8 cellular contexts compared by ENCODE assay signal in the genomic region with DNA sequence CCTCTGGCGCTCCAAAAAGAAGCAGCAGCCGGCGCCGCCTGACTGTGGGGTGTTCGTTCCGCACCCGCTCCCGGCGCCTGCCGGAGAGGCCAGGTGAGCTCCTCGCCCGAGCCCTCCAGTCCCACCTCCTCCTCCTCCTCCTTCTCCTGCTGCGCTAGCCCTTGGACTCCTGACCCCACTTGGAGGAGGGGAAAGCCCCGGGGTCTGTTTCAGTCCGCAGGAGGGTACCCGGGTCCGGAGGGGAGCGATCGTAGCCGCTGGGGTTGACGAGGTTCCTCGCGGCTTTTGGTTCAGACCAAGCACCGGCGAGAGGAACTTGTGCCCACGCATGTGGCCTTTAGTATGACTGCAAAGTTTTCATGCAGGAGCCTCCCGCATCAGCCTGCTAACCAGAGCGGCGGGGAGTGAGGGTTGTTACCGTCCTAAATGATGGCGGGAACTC. TPM values are rescaled to one million over a fixed set of nuclear protein-coding genes. Genes with fewer than 3 reads are reported as not detected.
DNase-seq lines count a peak whose midpoint lies in the region; ATAC-seq and TF ChIP-seq lines count a peak whose summit lies in the region.

No MANE protein-coding gene starts in this region.

- H3K4me3 ChIP-seq in HFF-Myc (replicated peaks; ENCODE audit: low read depth, low read length) = peak overlapping the region; percentile 21
- H3K4me3 ChIP-seq in breast epithelium = peak overlapping the region; percentile 31 to 82 (median 79)
- peak overlapping the region; percentile 62 for H3K4me3 ChIP-seq in lower lobe of right lung
- peak overlapping the region; percentile 2 to 65 (median 50) for H3K4me3 ChIP-seq in subcutaneous abdominal adipose tissue (ENCODE audit: low read depth in 1 of 5, low read length in 5 of 5)

- ATAC-seq in lower lobe of right lung (peak; percentile 65 to 69), GM19455 (IDR thresholded peaks at IDR 0.05; ENCODE audit: unreplicated experiment) (no peak), HG02970 (IDR thresholded peaks at IDR 0.05; ENCODE audit: low FRiP score, unreplicated experiment) (no peak)

- intact Hi-C loops in breast epithelium (cut with DNase I; ENCODE audit: low total_unique reads) (no loop called here), lower lobe of right lung (cut with DNase I) (no loop called here)

- DNase-seq in ELF-1 (ENCODE audit: low read depth, low spot score) (peak; percentile 53), HFF-Myc (ENCODE audit: extremely low read depth, low read depth) (no peak), RWPE1 (ENCODE audit: low spot score) (peak; percentile 34), breast epithelium (ENCODE audit: low spot score in 2 of 2) (peak; percentile 32 to 58), lower lobe of right lung (peak; percentile 68)

- POLR2A ChIA-PET in RWPE1 (lab: Yijun Ruan, JAX; ENCODE audit: low non-redundant PET) = no interaction called here

- TF ChIP-seq POLR2A in breast epithelium (IDR thresholded peaks at IDR 0.05) = no peak

- H3K9ac ChIP-seq in subcutaneous abdominal adipose tissue (ENCODE audit: low read length in 5 of 5) = peak overlapping the region in 1 of 5 donors; percentile 30

- H3K9me3 ChIP-seq in breast epithelium = no peaks in the 10 kb centered on the region
- H3K9me3 ChIP-seq in lower lobe of right lung = no peaks in the 10 kb centered on the region
- no peaks in the 10 kb centered on the region for H3K9me3 ChIP-seq in subcutaneous abdominal adipose tissue (ENCODE audit: control insufficient read depth in 5 of 5, low read length in 5 of 5)

- peaks cover 0 to 4% of the 10 kb centered on the region in 2 donors for H3K27me3 ChIP-seq in breast epithelium
- H3K27me3 ChIP-seq in lower lobe of right lung (ENCODE audit: low read depth) = peaks cover 32% of the 10 kb centered on the region
- peaks cover 17 to 36% (median 30%) of the 10 kb centered on the region in 5 donors for H3K27me3 ChIP-seq in subcutaneous abdominal adipose tissue (ENCODE audit: control insufficient read depth in 5 of 5, insufficient read depth in 4 of 5, low read length in 5 of 5)

- H3K27ac ChIP-seq in RWPE1 (no peak overlapping the region), breast epithelium (peak overlapping the region; percentile 76 to 83), lower lobe of right lung (no peak overlapping the region), subcutaneous abdominal adipose tissue (ENCODE audit: low read depth, low read length) (no peak overlapping the region)

- CTCF ChIA-PET in RWPE1 (lab: Yijun Ruan, JAX) = interaction anchor here (0.6 to 2.3 kb wide), 22 partner anchors 10 to 1507 kb away, joined by 3 to 22 read pairs (median 4); no protein-coding TSS in a partner anchor

- TF ChIP-seq CTCF in HFF-Myc (IDR thresholded peaks at IDR 0.05; ENCODE audit: low read depth, low read length, missing control alignments) = no peak
- TF ChIP-seq CTCF in RWPE1 (conservative IDR thresholded peaks at IDR 0.05; ENCODE audit: low read depth) = no peak
- no peak for TF ChIP-seq CTCF in breast epithelium (IDR thresholded peaks at IDR 0.05)
- TF ChIP-seq CTCF in lower lobe of right lung (IDR thresholded peaks at IDR 0.05) = no peak

- H3K4me1 ChIP-seq in breast epithelium = no peaks in the 10 kb centered on the region
- peaks cover 15% of the 10 kb centered on the region for H3K4me1 ChIP-seq in lower lobe of right lung
- H3K4me1 ChIP-seq in subcutaneous abdominal adipose tissue (ENCODE audit: control insufficient read depth in 5 of 5, insufficient read depth in 5 of 5, low read length in 5 of 5) = peaks cover 0 to 14% (median 12%) of the 10 kb centered on the region in 5 donors

- H3K36me3 ChIP-seq in breast epithelium (no peaks in the 10 kb centered on the region), lower lobe of right lung (no peaks in the 10 kb centered on the region), subcutaneous abdominal adipose tissue (ENCODE audit: control insufficient read depth in 5 of 5, insufficient read depth in 5 of 5, low read length in 5 of 5) (no peaks in the 10 kb centered on the region)

RNA-seq across cellular contexts. Expression of a gene that starts 0.5 kb away (rescaled TPM):
- total RNA-seq in breast epithelium = 100 to 1,000 TPM in 1 of 3 donors, 10 to 100 TPM in 2; 30.9 to 142 (median 38.3) TPM
- total RNA-seq in lower lobe of right lung = 27.9 TPM

RNA-seq across cellular contexts. Expression of a gene that starts 35.5 kb away (rescaled TPM):
- total RNA-seq in breast epithelium (10 to 100 TPM; 35.8 to 51.1 (median 45.9) TPM), lower lobe of right lung (33.6 TPM)

Comparison
In these comparisons a context has a peak if more than half of its experiments do, and no peak if none do; other contexts are left out.
1. H3K4me3 ChIP-seq: peak in every context shown above with its lines; median percentile 79 in breast epithelium; 62 in lower lobe of right lung; 50 in subcutaneous abdominal adipose tissue; 21 in HFF-Myc.
2. H3K27ac ChIP-seq: peak in breast epithelium (2 of 2); none in RWPE1 (single experiment), lower lobe of right lung (single experiment) and subcutaneous abdominal adipose tissue (single experiment).
3. ATAC-seq: peak in lower lobe of right lung (2 of 2); none in GM19455 (single experiment) and HG02970 (single experiment).